In genomic region chr10:73215749-73216148, GRCh38 we compare ENCODE assay signal across 21 cellular contexts. TPM values are rescaled to one million over a fixed set of nuclear protein-coding genes. Genes with fewer than 3 reads are reported as not detected.
A peak's percentile ranks its signal among the peaks of the same experiment; 100 is the strongest.
DNase-seq lines count a peak whose midpoint lies in the region; ATAC-seq, FAIRE-seq and TF ChIP-seq lines count a peak whose summit lies in the region.
"Had no signal": no experiment of that assay in that cellular context is flagged by ENCODE, and none has a peak within 500 bp of the region (broad histone marks: within the 10 kb centered on the region; RNA-seq: fewer than 3 reads in every experiment).

No MANE protein-coding gene starts in this region.

- no peak overlapping the region for H3K9ac ChIP-seq in trophoblast cell (ENCODE audit: low read length)
- H3K9ac ChIP-seq: BLaER1 had no signal

- no peak for ATAC-seq in pancreas
- no peak for ATAC-seq in left cardiac atrium

- H3K27ac ChIP-seq in pancreas (no peak overlapping the region), trophoblast cell (ENCODE audit: low read depth, low read length) (no peak overlapping the region)
- H3K27ac ChIP-seq: BLaER1 had no signal

- no peak overlapping the region for H3K23ac ChIP-seq in trophoblast cell (ENCODE audit: low read length)

- no peaks in the 10 kb centered on the region for H3K79me2 ChIP-seq in trophoblast cell (ENCODE audit: control insufficient read depth, insufficient read depth, low read length, poor library complexity)

- no peak overlapping the region for H3K4me3 ChIP-seq in pancreas
- no peak overlapping the region for H3K4me3 ChIP-seq in trophoblast cell (ENCODE audit: low read depth, low read length)
- H3K4me3 ChIP-seq: BLaER1 had no signal

- no peaks in the 10 kb centered on the region for H3K27me3 Mint-ChIP-seq in chondrocyte (ENCODE audit: low read depth)
- H3K27me3 Mint-ChIP-seq: CD4-positive, alpha-beta memory T cell; CD4-positive, CD25-positive, alpha-beta regulatory T cell; CD8-positive, alpha-beta memory T cell had no signal

- H2BK12ac ChIP-seq in trophoblast cell (ENCODE audit: low read length) = no peak overlapping the region

- H3K14ac ChIP-seq in trophoblast cell (ENCODE audit: low read length) = no peak overlapping the region

- H2BK120ac ChIP-seq in trophoblast cell (ENCODE audit: insufficient read depth, low read length, poor library complexity) = no peak overlapping the region

- H3K4ac ChIP-seq in trophoblast cell (ENCODE audit: low read depth, low read length) = no peak overlapping the region

- WGBS in pancreas, 2 donors = 95 to 100% methylated on average over 1 of the region's 1 CpG
- WGBS in trophoblast cell (ENCODE audit: extremely low coverage, insufficient coverage, insufficient read length) = no CpG with 5 or more reads among the region's 1 CpG

- H3K4me1 ChIP-seq in pancreas (peaks cover 0 to 7% (median 0%) of the 10 kb centered on the region in 3 donors), trophoblast cell (ENCODE audit: control insufficient read depth in 1 of 2, insufficient read depth in 2 of 2, low read length in 2 of 2) (no peaks in the 10 kb centered on the region)
- H3K4me1 ChIP-seq: BE2C, BLaER1 had no signal

- FAIRE-seq in D721Med (lab: Jason Lieb, UNC) (peak; percentile 38), pancreas (lab: Jason Lieb, UNC) (peak; percentile 68)
- FAIRE-seq: A204.1, G401.6, GM12891, GM19239 had no signal

- H3K36me3 ChIP-seq in pancreas = peaks cover 0 to 12% (median 6%) of the 10 kb centered on the region in 3 donors
- H3K36me3 ChIP-seq in trophoblast cell (ENCODE audit: control insufficient read depth in 1 of 2, insufficient read depth in 2 of 2, low read length in 2 of 2) = peaks cover 0 to 7% of the 10 kb centered on the region in 2 experiments
- H3K36me3 ChIP-seq: BE2C had no signal

- H3K4me2 ChIP-seq in trophoblast cell (ENCODE audit: low read length) = no peak overlapping the region
- H3K4me2 ChIP-seq: BLaER1 had no signal

- intact Hi-C loops in pancreas (cut with DNase I) (no loop called here), left cardiac atrium (cut with DNase I) (no loop called here)

- H3K18ac ChIP-seq in trophoblast cell (ENCODE audit: low read length) = no peak overlapping the region

- no peak overlapping the region for H2BK5ac ChIP-seq in trophoblast cell (ENCODE audit: low read depth, low read length, poor library complexity)

- H3K4me1 Mint-ChIP-seq in chondrocyte (ENCODE audit: low read depth) = peaks cover 10% of the 10 kb centered on the region
- H3K4me1 Mint-ChIP-seq: CD14-positive monocyte; CD8-positive, alpha-beta memory T cell had no signal

- peaks cover 34% of the 10 kb centered on the region for H3K36me3 Mint-ChIP-seq in chondrocyte (ENCODE audit: low read depth)

- no peak overlapping the region for H2AK5ac ChIP-seq in trophoblast cell (ENCODE audit: low read length)

- peak overlapping the region; percentile 49 for H3K27ac Mint-ChIP-seq in chondrocyte (ENCODE audit: unreplicated experiment)
- H3K27ac Mint-ChIP-seq: CD14-positive monocyte; CD4-positive, CD25-positive, alpha-beta regulatory T cell; CD8-positive, alpha-beta memory T cell had no signal

- no peak overlapping the region for H4K8ac ChIP-seq in trophoblast cell (ENCODE audit: low read depth, low read length)

- DNase-seq in D721Med (ENCODE audit: insufficient read length, low spot score) (no peak), chondrocyte (ENCODE audit: low spot score) (no peak), pancreas (no peak), left cardiac atrium (no peak), trophoblast cell (no peak)
- DNase-seq: 8988T; ACHN; BE2C; C1 segment of cervical spinal cord; CD4-positive, alpha-beta memory T cell; CD4-positive, CD25-positive, alpha-beta regulatory T cell; CD8-positive, alpha-beta memory T cell; COR-L47; DMS79 treated with DMSO at 0.1 percent for 48 hours; GF-D8 had no signal

- no peak overlapping the region for H2AFZ ChIP-seq in trophoblast cell (ENCODE audit: insufficient read depth, low read length, poor library complexity)

- no peaks in the 10 kb centered on the region for H3K79me1 ChIP-seq in trophoblast cell (ENCODE audit: low read length)

- no peak for TF ChIP-seq CTCF in D721Med (IDR thresholded peaks at IDR 0.05; ENCODE audit: insufficient read depth, missing control alignments)
- TF ChIP-seq CTCF in chondrocyte (IDR thresholded peaks at IDR 0.05) = no peak
- TF ChIP-seq CTCF in pancreas (IDR thresholded peaks at IDR 0.05) = no peak

- H3K27me3 ChIP-seq in pancreas (no peaks in the 10 kb centered on the region), trophoblast cell (ENCODE audit: insufficient read depth, low read length) (no peaks in the 10 kb centered on the region)
- H3K27me3 ChIP-seq: BE2C, BLaER1 had no signal

- no peak overlapping the region for H4K91ac ChIP-seq in trophoblast cell (ENCODE audit: low read depth, low read length)

- no peak overlapping the region for H4K12ac ChIP-seq in trophoblast cell (ENCODE audit: low read depth, low read length)

- H3K9me3 Mint-ChIP-seq in chondrocyte (ENCODE audit: low read depth) = peaks cover 4% of the 10 kb centered on the region
- H3K9me3 Mint-ChIP-seq: CD8-positive, alpha-beta memory T cell had no signal

- no peak overlapping the region for H3K4me3 Mint-ChIP-seq in chondrocyte (ENCODE audit: unreplicated experiment)
- H3K4me3 Mint-ChIP-seq: CD14-positive monocyte; CD4-positive, alpha-beta memory T cell; CD4-positive, CD25-positive, alpha-beta regulatory T cell; CD8-positive, alpha-beta memory T cell had no signal

- H3K9me3 ChIP-seq in pancreas (no peaks in the 10 kb centered on the region), trophoblast cell (ENCODE audit: insufficient read depth, low read depth, low read length) (no peaks in the 10 kb centered on the region)
- H3K9me3 ChIP-seq: BE2C had no signal

RNA-seq across cellular contexts. Expression of gene DNAJC9, which starts 31.3 kb away (rescaled TPM):
- total RNA-seq in chondrocyte = 17.1 to 27.3 TPM (median 17.6 TPM) in 3 replicates
- total RNA-seq in pancreas = 1 to 10 TPM; 3.7 to 6.7 (median 4.9) TPM
- polyA plus RNA-seq in pancreas = 1 to 10 TPM; 4.9 to 8.5 TPM
- 10 to 100 TPM in 1 of 2 donors, 1 to 10 TPM in 1; 8.8 to 11.5 TPM for total RNA-seq in left cardiac atrium
- 25.3 and 26.2 TPM in 2 replicates for polyA plus RNA-seq in trophoblast cell (2013)

RNA-seq across cellular contexts. Expression of gene MRPS16, which starts 36.7 kb away (rescaled TPM):
- total RNA-seq in chondrocyte (63.3 to 84.6 TPM (median 66.7 TPM) in 3 replicates), pancreas (10 to 100 TPM; 24.1 to 46.0 (median 42.9) TPM), left cardiac atrium (10 to 100 TPM; 78.8 to 82.1 TPM)
- polyA plus RNA-seq in pancreas = 10 to 100 TPM; 25.6 to 34.2 TPM
- 46.1 TPM in 2 replicates for polyA plus RNA-seq in trophoblast cell (2013)

RNA-seq across cellular contexts. Expression of gene FAM149B1, which starts 47.8 kb away (rescaled TPM):
- total RNA-seq in chondrocyte (19.4 to 23.7 TPM (median 20.8 TPM) in 3 replicates), pancreas (10 to 100 TPM in 2 of 6 donors, 1 to 10 TPM in 4; 6.6 to 15.8 (median 7.4) TPM), left cardiac atrium (10 to 100 TPM; 13.6 to 15.3 TPM)
- 10 to 100 TPM; 10.1 TPM for polyA plus RNA-seq in pancreas
- polyA plus RNA-seq in trophoblast cell (2013) = 28.6 and 31.3 TPM in 2 replicates

RNA-seq across cellular contexts. Expression of gene ECD, which starts 47.9 kb away (rescaled TPM):
- 25.4 to 30.2 TPM (median 26.6 TPM) in 3 replicates for total RNA-seq in chondrocyte
- 10 to 100 TPM in 3 of 6 donors, 1 to 10 TPM in 3; 7.3 to 12.2 (median 9.7) TPM for total RNA-seq in pancreas
- polyA plus RNA-seq in pancreas = 1 to 10 TPM; 4.0 to 9.5 TPM
- total RNA-seq in left cardiac atrium = 10 to 100 TPM; 17.3 to 18.2 TPM
- polyA plus RNA-seq in trophoblast cell (2013) = 26.9 and 27.4 TPM in 2 replicates
